Comparison of ENCODE assay signal across 18 cellular contexts in genomic region chr6:69848552-69848951, GRCh38. TPM values are rescaled to one million over a fixed set of nuclear protein-coding genes. Genes with fewer than 3 reads are reported as not detected.
DNase-seq lines count a peak whose midpoint lies in the region; ATAC-seq and TF ChIP-seq lines count a peak whose summit lies in the region.
"Had no signal": no experiment of that assay in that cellular context is flagged by ENCODE, and none has a peak within 500 bp of the region (broad histone marks: within the 10 kb centered on the region; RNA-seq: fewer than 3 reads in every experiment).

No MANE protein-coding gene starts in this region.

- H3K4me3 Mint-ChIP-seq in activated T-cell treated with anti-CD3 and anti-CD28 coated beads, Interleukin-2, amount 50 U/mL, for 72 hours, result no peak overlapping the region
- H3K4me3 Mint-ChIP-seq: T-helper 2 cell treated with Interferon-gamma antibody and Interleukin-4, amounts not matched to agents 5 μg/mL and 100 μg/mL, for 36 hours had no signal

- TF ChIP-seq CTCF in Loucy (conservative IDR thresholded peaks at IDR 0.05; ENCODE audit: low read length), result no peak
- no peak for TF ChIP-seq CTCF in psoas muscle (IDR thresholded peaks at IDR 0.05)

- no peaks in the 10 kb centered on the region for H3F3A ChIP-seq in Loucy (ENCODE audit: low read depth)

- ATAC-seq in psoas muscle (peak; percentile 67 to 87 (median 80)), HG02623 (IDR thresholded peaks at IDR 0.05; ENCODE audit: unreplicated experiment) (no peak), GM18907 (IDR thresholded peaks at IDR 0.05; ENCODE audit: unreplicated experiment) (no peak)
- ATAC-seq in activated T-cell treated with anti-CD3 and anti-CD28 coated beads, Interleukin-2, amount 50 U/mL, for 72 hours (replicated peaks in 1 of 2), result no peak

- H3K9ac ChIP-seq in Loucy (ENCODE audit: low read depth, low read length, poor library complexity, severe bottlenecking), result no peak overlapping the region
- H3K9ac ChIP-seq: BLaER1 treated with 17β-estradiol and CSF1 and Interleukin-3, amounts not matched to agents 10 nM and 100 nM had no signal

- no peaks in the 10 kb centered on the region for H3K4me1 Mint-ChIP-seq in activated T-cell treated with anti-CD3 and anti-CD28 coated beads, Interleukin-2, amount 50 U/mL, for 72 hours (ENCODE audit: low read depth)

- DNase-seq in NCI-H526 (lab: John Stamatoyannopoulos, UW) (peak; percentile 0 to 3), NCI-H526 treated with DMSO at 0.1 percent for 48 hours (lab: John Stamatoyannopoulos, UW) (no peak), SJCRH30 (peak; percentile 36 to 74), psoas muscle (no peak)
- no peak for DNase-seq in activated T-cell treated with anti-CD3 and anti-CD28 coated beads, Interleukin-2, amount 50 U/mL, for 72 hours
- DNase-seq: 8988T, GF-D8, Karpas-422, NCI-H187, NCI-H524 treated with DMSO at 0.1 percent for 48 hours, SW 1271 had no signal

- no peaks in the 10 kb centered on the region for H4K20me1 ChIP-seq in Loucy (ENCODE audit: insufficient read depth, low read length, poor library complexity, severe bottlenecking)
- H4K20me1 ChIP-seq: BLaER1 treated with 17β-estradiol and CSF1 and Interleukin-3, amounts not matched to agents 10 nM and 100 nM had no signal

- H3K27ac ChIP-seq in SJCRH30 (no peak overlapping the region; the same call in 1 of the 2 replicates), psoas muscle (peak overlapping the region; percentile 65)
- H3K27ac ChIP-seq: BLaER1 treated with 17β-estradiol and CSF1 and Interleukin-3, amounts not matched to agents 10 nM and 100 nM; RWPE1; SJSA1 had no signal

- no peak overlapping the region for H3K27ac Mint-ChIP-seq in activated T-cell treated with anti-CD3 and anti-CD28 coated beads, Interleukin-2, amount 50 U/mL, for 72 hours
- H3K27ac Mint-ChIP-seq: T-helper 2 cell treated with Interferon-gamma antibody and Interleukin-4, amounts not matched to agents 5 μg/mL and 100 μg/mL, for 36 hours had no signal

- intact Hi-C loops in psoas muscle (cut with DNase I), result loop anchor here in 1 of 2 donors (5.0 kb wide), 1 partner anchor 64 kb away; no protein-coding TSS in a partner anchor

- H3K27me3 Mint-ChIP-seq in activated T-cell treated with anti-CD3 and anti-CD28 coated beads, Interleukin-2, amount 50 U/mL, for 72 hours (ENCODE audit: low read depth), result peaks cover 25% of the 10 kb centered on the region

- H3K4me1 ChIP-seq in Loucy (ENCODE audit: insufficient read depth, low read length, poor library complexity, severe bottlenecking) (no peaks in the 10 kb centered on the region), SJCRH30 (peaks cover 12% of the 10 kb centered on the region), psoas muscle (peaks cover 17% of the 10 kb centered on the region)
- H3K4me1 ChIP-seq: BLaER1 treated with 17β-estradiol and CSF1 and Interleukin-3, amounts not matched to agents 10 nM and 100 nM; SJSA1 had no signal

- H2AFZ ChIP-seq in Loucy (ENCODE audit: low read length), result peak overlapping the region; percentile 21; the same call in 1 of the 2 replicates

- H3K36me3 ChIP-seq in Loucy (ENCODE audit: insufficient read depth, low read length) (no peaks in the 10 kb centered on the region), SJCRH30 (no peaks in the 10 kb centered on the region), psoas muscle (ENCODE audit: insufficient read depth in 1 of 2, low read depth in 1 of 2) (no peaks in the 10 kb centered on the region)
- H3K36me3 ChIP-seq: BLaER1 treated with 17β-estradiol and CSF1 and Interleukin-3, amounts not matched to agents 10 nM and 100 nM; SJSA1 had no signal

- no peak overlapping the region for H3K4me3 ChIP-seq in Loucy (ENCODE audit: low read length, poor library complexity, severe bottlenecking)
- H3K4me3 ChIP-seq in SJCRH30, result no peak overlapping the region
- H3K4me3 ChIP-seq in psoas muscle, result no peak overlapping the region
- H3K4me3 ChIP-seq: BLaER1 treated with 17β-estradiol and CSF1 and Interleukin-3, amounts not matched to agents 10 nM and 100 nM; SJSA1 had no signal

- no peaks in the 10 kb centered on the region for H3K9me2 ChIP-seq in Loucy (replicated peaks; ENCODE audit: low read depth, low read length)

- H3K79me2 ChIP-seq in Loucy (ENCODE audit: insufficient read depth, low read length), result no peaks in the 10 kb centered on the region

- H3K9me3 ChIP-seq in Loucy (ENCODE audit: insufficient read depth, low read depth, low read length) (0 out of 2 replicates have a peak, but pooled peaks cover 3% of the 10 kb centered on the region), SJCRH30 (replicated peaks) (peaks cover 10% of the 10 kb centered on the region), psoas muscle (peaks cover 9% of the 10 kb centered on the region)
- H3K9me3 ChIP-seq: BLaER1 treated with 17β-estradiol and CSF1 and Interleukin-3, amounts not matched to agents 10 nM and 100 nM; SJSA1 had no signal

- H3K9me3 Mint-ChIP-seq in activated T-cell treated with anti-CD3 and anti-CD28 coated beads, Interleukin-2, amount 50 U/mL, for 72 hours, result peaks cover 4% of the 10 kb centered on the region in 2 donors
- H3K9me3 Mint-ChIP-seq: T-helper 2 cell treated with Interferon-gamma antibody and Interleukin-4, amounts not matched to agents 5 μg/mL and 100 μg/mL, for 36 hours had no signal

- peaks cover 2 to 5% of the 10 kb centered on the region in 2 donors for H3K36me3 Mint-ChIP-seq in activated T-cell treated with anti-CD3 and anti-CD28 coated beads, Interleukin-2, amount 50 U/mL, for 72 hours (ENCODE audit: insufficient read depth in 2 of 2)

- WGBS in psoas muscle, 3 donors, result 71 to 79% (median 76%) methylated on average over 4 of the region's 4 CpGs

- H3K27me3 ChIP-seq in Loucy (ENCODE audit: insufficient read depth, low read length, poor library complexity, severe bottlenecking) (peaks cover 5% of the 10 kb centered on the region), SJCRH30 (no peaks in the 10 kb centered on the region), psoas muscle (ENCODE audit: insufficient read depth in 3 of 3, low read length in 2 of 3) (no peaks in the 10 kb centered on the region)
- H3K27me3 ChIP-seq: BLaER1 treated with 17β-estradiol and CSF1 and Interleukin-3, amounts not matched to agents 10 nM and 100 nM; SJSA1 had no signal

- no peak overlapping the region for H3K4me2 ChIP-seq in Loucy (ENCODE audit: low read depth, low read length, poor library complexity, severe bottlenecking)
- H3K4me2 ChIP-seq: BLaER1 treated with 17β-estradiol and CSF1 and Interleukin-3, amounts not matched to agents 10 nM and 100 nM had no signal

RNA-seq across cellular contexts. Expression of gene COL19A1, which starts 17.8 kb away (rescaled TPM):
- 6.1 and 7.3 TPM in 2 replicates for total RNA-seq in SJCRH30 (2014; rRNA removed; shearing (Covaris generic))
- 10 to 100 TPM in 1 of 4 donors, 1 to 10 TPM in 2, under 1 TPM in 1; 0.13 to 10.3 (median 1.3) TPM for total RNA-seq in psoas muscle
- polyA plus RNA-seq in psoas muscle, result under 1 TPM; 0.01 to 0.33 (median 0.04) TPM
- total RNA-seq in activated T-cell treated with anti-CD3 and anti-CD28 coated beads, Interleukin-2, amount 50 U/mL, for 72 hours, result under 1 TPM; 0.19 to 0.26 TPM
- total RNA-seq: SJSA1 had no signal

RNA-seq across cellular contexts. Expression of gene LMBRD1, which starts 51.7 kb away (rescaled TPM):
- total RNA-seq in SJCRH30 (2014; rRNA removed; shearing (Covaris generic)), result 22.5 and 29.9 TPM in 2 replicates
- 10 to 100 TPM; 22.9 to 37.0 (median 27.3) TPM for total RNA-seq in psoas muscle
- 10 to 100 TPM; 19.7 to 30.6 (median 25.5) TPM for polyA plus RNA-seq in psoas muscle
- total RNA-seq in activated T-cell treated with anti-CD3 and anti-CD28 coated beads, Interleukin-2, amount 50 U/mL, for 72 hours, result 10 to 100 TPM; 24.5 to 24.8 TPM

Comparison
In these comparisons a context has a peak if more than half of its experiments do, and no peak if none do; other contexts are left out.
1. DNase-seq: peak in NCI-H526 (2 of 2) and SJCRH30 (2 of 2); none in NCI-H526 treated with DMSO at 0.1 percent for 48 hours (single experiment), psoas muscle (0 of 2) and activated T-cell treated with anti-CD3 and anti-CD28 coated beads, Interleukin-2, amount 50 U/mL, for 72 hours (0 of 2).
2. ATAC-seq: peak in psoas muscle (4 of 4); none in HG02623 (single experiment), GM18907 (single experiment) and activated T-cell treated with anti-CD3 and anti-CD28 coated beads, Interleukin-2, amount 50 U/mL, for 72 hours (0 of 2).